15 cellular contexts compared by ENCODE assay signal in genomic region chr13:31327157-31327556, GRCh38.
DNase-seq lines count a peak whose midpoint lies in the region; TF ChIP-seq lines count a peak whose summit lies in the region.
"Had no signal": no experiment of that assay in that cellular context is flagged by ENCODE, and none has a peak within 500 bp of the region (broad histone marks: within the 10 kb centered on the region; RNA-seq: fewer than 3 reads in every experiment).

No MANE protein-coding gene starts in this region.

- H3K9me2 ChIP-seq in OCI-LY7 (ENCODE audit: insufficient read depth, low read length), result no peaks in the 10 kb centered on the region

- H3K4me1 Mint-ChIP-seq in nephron progenitor cell, result peaks cover 72% of the 10 kb centered on the region
- H3K4me1 Mint-ChIP-seq: CD14-positive monocyte had no signal

- H3K27ac Mint-ChIP-seq in nephron progenitor cell, result peak overlapping the region; percentile 97
- H3K27ac Mint-ChIP-seq: CD14-positive monocyte; CD8-positive, alpha-beta T cell had no signal

- POLR2A ChIA-PET in OCI-LY7 (lab: Charles Lee), result no interaction called here

- no peaks in the 10 kb centered on the region for H3K9me3 ChIP-seq in OCI-LY7 (ENCODE audit: low read length)

- H3K79me2 ChIP-seq in OCI-LY7 (ENCODE audit: insufficient read depth, low read depth, low read length), result no peaks in the 10 kb centered on the region

- TF ChIP-seq CTCF in OCI-LY7 (conservative IDR thresholded peaks at IDR 0.05; ENCODE audit: low read length) (no peak), nephron progenitor cell (IDR thresholded peaks at IDR 0.05) (no peak)

- CTCF ChIA-PET in OCI-LY7 (lab: Charles Lee; ENCODE audit: unreplicated experiment), result no interaction called here

- no peak overlapping the region for H3K4me3 ChIP-seq in OCI-LY7 (ENCODE audit: low read depth, low read length, poor library complexity, severe bottlenecking)

- peak overlapping the region; percentile 47; the same call in 1 of the 2 replicates for H2AFZ ChIP-seq in OCI-LY7 (ENCODE audit: low read length)

- DNase-seq in OCI-LY7 (ENCODE audit: low spot score), result no peak
- peak; percentile 10 for DNase-seq in foreskin melanocyte
- no peak for DNase-seq in nephron progenitor cell
- DNase-seq in DMS53 treated with DMSO at 0.1 percent for 48 hours (lab: John Stamatoyannopoulos, UW; ENCODE audit: unreplicated experiment), result no peak
- no peak for DNase-seq in glomerular visceral epithelial cell (ENCODE audit: extremely low spot score)
- DNase-seq in HCEC 1CT, result no peak
- no peak for DNase-seq in NCI-H2171 treated with DMSO at 0.1 percent for 48 hours (lab: John Stamatoyannopoulos, UW)
- DNase-seq: CD8-positive, alpha-beta T cell; COR-L47; DMS153; DND-41; GDM1; GOT3; H9 had no signal

- intact Hi-C loops in OCI-LY7 (cut with micrococcal nuclease; ENCODE audit: unreplicated experiment), result no loop called here

- no peaks in the 10 kb centered on the region for H4K20me1 ChIP-seq in OCI-LY7 (ENCODE audit: insufficient read depth, low read length)

- no peak overlapping the region for H3K4me3 Mint-ChIP-seq in nephron progenitor cell
- H3K4me3 Mint-ChIP-seq: CD14-positive monocyte; CD8-positive, alpha-beta T cell; H9 had no signal

- no peaks in the 10 kb centered on the region for H3K9me3 Mint-ChIP-seq in nephron progenitor cell
- H3K9me3 Mint-ChIP-seq: CD8-positive, alpha-beta T cell; H9 had no signal

- H3K36me3 ChIP-seq in OCI-LY7 (ENCODE audit: insufficient read depth, low read length), result peaks cover 12% of the 10 kb centered on the region

- peaks cover 59% of the 10 kb centered on the region for H3K4me1 ChIP-seq in OCI-LY7 (ENCODE audit: insufficient read depth, low read length, poor library complexity, severe bottlenecking)

- H3K36me3 Mint-ChIP-seq in nephron progenitor cell (ENCODE audit: low read depth), result peaks cover 11% of the 10 kb centered on the region

- H3K27me3 Mint-ChIP-seq in nephron progenitor cell (ENCODE audit: low read depth, poor library complexity), result no peaks in the 10 kb centered on the region

- BruUV-seq in OCI-LY7 (replicated peaks; lab: Mats Ljungman, UMichigan), result no TSS peak

- H3K27ac ChIP-seq in OCI-LY7 (ENCODE audit: low read depth, low read length, poor library complexity, severe bottlenecking), result peak overlapping the region; percentile 36

- H3K4me2 ChIP-seq in OCI-LY7 (ENCODE audit: low read length), result no peak overlapping the region
